In genomic region chr11:82676483-82677094, GRCh38 we compare ENCODE assay signal across 10 cellular contexts. TPM values are rescaled to one million over a fixed set of nuclear protein-coding genes. Genes with fewer than 3 reads are reported as not detected.
DNase-seq lines count a peak whose midpoint lies in the region; ATAC-seq, FAIRE-seq and TF ChIP-seq lines count a peak whose summit lies in the region.
"Had no signal": no experiment of that assay in that cellular context is flagged by ENCODE, and none has a peak within 500 bp of the region (broad histone marks: within the 10 kb centered on the region; RNA-seq: fewer than 3 reads in every experiment).

No MANE protein-coding gene starts in this region.

- ATAC-seq in GM12878 = 0 out of 3 replicates have a peak, but pooled peaks have one; percentile 31
- no peak for ATAC-seq in HG02870 (IDR thresholded peaks at IDR 0.05; ENCODE audit: unreplicated experiment)

- H3K4me2 ChIP-seq in GM12878 (ENCODE audit: control insufficient read depth, insufficient read depth) (no peak overlapping the region), neural progenitor cell (no peak overlapping the region)

- no peak overlapping the region for H3K4me3 Mint-ChIP-seq in neural progenitor cell

- H3K27ac ChIP-seq in HL-60 (replicated peaks) = no peak overlapping the region
- H3K27ac ChIP-seq in GM12878 (ENCODE audit: control insufficient read depth, insufficient read depth) = no peak overlapping the region
- no peak overlapping the region for H3K27ac ChIP-seq in neural progenitor cell

- H3K9ac ChIP-seq in GM12878 (ENCODE audit: control insufficient read depth, insufficient read depth, low read length) (no peak overlapping the region), neural progenitor cell (no peak overlapping the region)

- peak; percentile 59 for TF ChIP-seq CTCF in GM12864 (IDR thresholded peaks at IDR 0.05; ENCODE audit: low read depth, low read length, missing control alignments)
- peak; percentile 58 for TF ChIP-seq CTCF in HL-60 (IDR thresholded peaks at IDR 0.05; ENCODE audit: insufficient read depth, low read length)
- TF ChIP-seq CTCF in GM12878 (IDR thresholded peaks at IDR 0.05 in 2 of 3, conservative IDR thresholded peaks at IDR 0.05 in 1 of 3; ENCODE audit: control insufficient read depth in 2 of 3, extremely low read depth in 1 of 3, insufficient read depth in 1 of 3, low read depth in 3 of 3, low read length in 3 of 3) = peak; percentile 40 to 57 (median 49)
- TF ChIP-seq CTCF in neural progenitor cell (IDR thresholded peaks at IDR 0.05) = peak; percentile 43

- RAD21 ChIA-PET in GM12878 (lab: Charles Lee; ENCODE audit: unreplicated experiment) = no interaction called here

- 1% methylated on average over 3 of the region's 3 CpGs for WGBS in GM12878 (ENCODE audit: insufficient coverage, insufficient replicate concordance, low lambda C conversion rate, missing lambda C conversion rate)

- in situ Hi-C loops in GM12878 (cut with MboI) = no loop called here

- TF ChIP-seq POLR2A in GM12878 (IDR thresholded peaks at IDR 0.05; ENCODE audit: low read depth, low read length) = no peak

- no peaks in the 10 kb centered on the region for H4K20me1 ChIP-seq in GM12878 (ENCODE audit: control insufficient read depth, insufficient read depth)
- H4K20me1 ChIP-seq in neural progenitor cell (ENCODE audit: low read depth) = no peaks in the 10 kb centered on the region

- intact Hi-C loops in GM12878 (cut with micrococcal nuclease; ENCODE audit: unreplicated experiment) = no loop called here

- H3K4me1 ChIP-seq in GM12878 (ENCODE audit: control insufficient read depth, insufficient read depth, low read length) (no peaks in the 10 kb centered on the region), neural progenitor cell (no peaks in the 10 kb centered on the region)

- FAIRE-seq in GM12878 (lab: Jason Lieb, UNC) = peak; percentile 68

- DNase-seq in GM12864 (ENCODE audit: low read depth) (no peak), HL-60 (ENCODE audit: low read depth in 1 of 2, low spot score in 1 of 2) (no peak), GM12878 (ENCODE audit: low read depth, low spot score) (no peak), neural progenitor cell (ENCODE audit: low spot score) (no peak), activated T-cell treated with anti-CD3 and anti-CD28 coated beads for 4 hours (no peak), iPS-NIHi11 (ENCODE audit: low spot score) (no peak)
- DNase-seq: effector CD8-positive, alpha-beta T cell; NCI-H1417 had no signal

- POLR2A ChIA-PET in GM12878 (lab: Charles Lee) = no interaction called here

- H3F3A ChIP-seq in neural progenitor cell (ENCODE audit: low read depth) = no peaks in the 10 kb centered on the region

- H3K9me3 ChIP-seq in GM12878 (replicated peaks; ENCODE audit: control insufficient read depth, insufficient read depth, low read length) (no peaks in the 10 kb centered on the region; the same call in 2 of the 3 replicates), neural progenitor cell (ENCODE audit: low read depth) (no peaks in the 10 kb centered on the region)

- SMC1A ChIA-PET in GM12878 (lab: Charles Lee; ENCODE audit: uncharacterized antibody, unreplicated experiment) = interaction anchor here (1.2 to 1.4 kb wide), 2 partner anchors 18 to 19 kb away, joined by 4 read pairs; no protein-coding TSS in a partner anchor

- H3K9me3 Mint-ChIP-seq in neural progenitor cell = peaks cover 11% of the 10 kb centered on the region

- H3K36me3 ChIP-seq in GM12878 (ENCODE audit: control insufficient read depth in 2 of 2, insufficient read depth in 2 of 2, low read length in 1 of 2) (no peaks in the 10 kb centered on the region), neural progenitor cell (no peaks in the 10 kb centered on the region)

- CTCF ChIA-PET in GM12878 (lab: Yijun Ruan, JAX) = interaction anchor here (0.9 to 2.2 kb wide), 4 partner anchors 12 to 356 kb away, joined by 3 to 4 read pairs (median 3); no protein-coding TSS in a partner anchor

- H3K4me3 ChIP-seq in GM12864 (ENCODE audit: low read depth, low read length) (no peak overlapping the region), HL-60 (replicated peaks; ENCODE audit: insufficient read depth, low read length) (no peak overlapping the region), GM12878 (no peak overlapping the region), neural progenitor cell (no peak overlapping the region)
- H3K4me3 ChIP-seq: lung had no signal

- no TSS peak for BruUV-seq in GM12878 (replicated peaks; lab: Mats Ljungman, UMichigan)

- H3K27ac Mint-ChIP-seq in neural progenitor cell = no peak overlapping the region

- H3K79me2 ChIP-seq in GM12878 (ENCODE audit: control insufficient read depth, insufficient read depth, low read length) (no peaks in the 10 kb centered on the region), neural progenitor cell (ENCODE audit: low read depth) (no peaks in the 10 kb centered on the region)

- no peaks in the 10 kb centered on the region for H3K4me1 Mint-ChIP-seq in neural progenitor cell

- H3K27me3 Mint-ChIP-seq in neural progenitor cell (ENCODE audit: insufficient read depth, low read depth) = peaks cover 2% of the 10 kb centered on the region

- no peaks in the 10 kb centered on the region for H3K36me3 Mint-ChIP-seq in neural progenitor cell

- no peak overlapping the region for H2AFZ ChIP-seq in GM12878 (ENCODE audit: control insufficient read depth, low read depth, low read length)
- H2AFZ ChIP-seq in neural progenitor cell (replicated peaks) = no peak overlapping the region

- H3K27me3 ChIP-seq in HL-60 (ENCODE audit: insufficient read depth, poor library complexity, severe bottlenecking) (no peaks in the 10 kb centered on the region), GM12878 (replicated peaks in 1 of 2; ENCODE audit: control insufficient read depth in 2 of 2, insufficient read depth in 2 of 2, low read length in 1 of 2) (no peaks in the 10 kb centered on the region; a peak in 1 of 4 replicates), neural progenitor cell (no peaks in the 10 kb centered on the region)

- no peak for TF ChIP-seq RAD21 in GM12878 (IDR thresholded peaks at IDR 0.05; ENCODE audit: insufficient read depth, low read depth, low read length)

- TF ChIP-seq EP300 in GM12878 (IDR thresholded peaks at IDR 0.05; ENCODE audit: borderline replicate concordance in 1 of 2, control insufficient read depth in 1 of 2, low read depth in 2 of 2, low read length in 2 of 2) = no peak

TF ChIP-seq in GM12878, 131 proteins besides CTCF, POLR2A, EP300 and RAD21:
- peak; percentile 38; the same call in 1 of the 2 replicates for TF ChIP-seq PKNOX1 (IDR thresholded peaks at IDR 0.05)
- TF ChIP-seq JUND (IDR thresholded peaks at IDR 0.05; ENCODE audit: low read depth, low read length) = no peak

RNA-seq across cellular contexts. Expression of gene FAM181B, which starts 57.1 kb away (rescaled TPM):
- not detected in 2 replicates for total RNA-seq in GM12878 (2013; cell fraction: nucleolus; rRNA removed)
- total RNA-seq in GM12878 (2014; rRNA removed) = not detected in 2 replicates
- total RNA-seq in GM12878 (2014; rRNA removed; fragmentation: Illumina TruSeq; extraction: Trizol) = not detected in 2 replicates
- not detected in 2 replicates for total RNA-seq in GM12878 (2021)
- polyA plus RNA-seq in GM12878 (2011; ENCODE audit: low read depth) = not detected
- polyA plus RNA-seq in GM12878 (2011; rRNA removed) = not detected in 2 replicates
- not detected in 2 replicates for polyA plus RNA-seq in GM12878 (2011; cell fraction: cytosol; rRNA removed)
- polyA plus RNA-seq in GM12878 (2011; cell fraction: nucleus; rRNA removed) = not detected in 2 replicates
- not detected in 2 replicates for polyA plus RNA-seq in GM12878 (2012)
- not detected in 2 replicates for polyA plus RNA-seq in GM12878 (2014; fragmentation: Illumina TruSeq; extraction: Trizol)
- not detected for polyA plus RNA-seq in GM12878 (2014; fragmentation: Nextera tagmentation; extraction: Ambion mirVana)
- not detected in 2 replicates for polyA plus RNA-seq in GM12878 (2014; rRNA removed)
- not detected for polyA plus RNA-seq in GM12878 (2016; fragmentation: Nextera tagmentation; extraction: Ambion mirVana)
- not detected in 2 replicates for polyA minus RNA-seq in GM12878 (2011; rRNA and poly(A)+ RNA removed)
- polyA minus RNA-seq in GM12878 (2011; cell fraction: cytosol; rRNA and poly(A)+ RNA removed) = not detected in 2 replicates
- polyA minus RNA-seq in GM12878 (2011; cell fraction: nucleus; rRNA and poly(A)+ RNA removed) = not detected in 2 replicates
- 0.09 TPM in 1 of 2 replicates, not detected in the other for total RNA-seq in neural progenitor cell (ENCODE audit: low replicate concordance)
